Comparison of ENCODE assay signal across 1 cellular context in the genomic region with DNA sequence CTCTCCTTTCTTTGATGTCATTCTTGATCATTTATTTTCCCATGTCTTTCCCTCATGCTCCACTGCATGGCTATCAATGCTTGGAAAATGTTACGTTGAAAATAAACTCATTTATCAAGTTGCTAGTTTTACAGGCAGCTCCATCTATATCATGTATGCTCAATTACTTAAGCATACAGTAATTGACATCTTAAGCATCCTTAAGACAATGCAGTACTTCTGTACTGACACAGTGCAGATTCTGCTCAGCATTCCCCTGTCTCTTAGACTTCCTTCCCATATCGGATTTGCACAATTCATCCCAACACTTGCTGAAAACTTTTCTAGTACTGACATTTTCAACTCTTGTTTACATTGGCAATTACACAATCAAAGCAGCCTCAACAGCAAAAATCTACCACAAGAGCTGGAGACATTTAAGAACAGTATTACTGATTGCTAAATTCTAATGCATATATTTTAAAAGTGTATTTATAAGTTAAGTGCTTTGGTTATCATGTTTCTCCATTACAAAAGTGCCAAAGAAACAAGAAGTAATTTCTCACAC.
TF ChIP-seq lines count a peak whose summit lies in the region.

No MANE protein-coding gene starts in this region.

TF ChIP-seq in IMR-90, 13 proteins besides CTCF, POLR2A, EP300 and RAD21 (continued from another document):
- TF ChIP-seq, protein P1, sequence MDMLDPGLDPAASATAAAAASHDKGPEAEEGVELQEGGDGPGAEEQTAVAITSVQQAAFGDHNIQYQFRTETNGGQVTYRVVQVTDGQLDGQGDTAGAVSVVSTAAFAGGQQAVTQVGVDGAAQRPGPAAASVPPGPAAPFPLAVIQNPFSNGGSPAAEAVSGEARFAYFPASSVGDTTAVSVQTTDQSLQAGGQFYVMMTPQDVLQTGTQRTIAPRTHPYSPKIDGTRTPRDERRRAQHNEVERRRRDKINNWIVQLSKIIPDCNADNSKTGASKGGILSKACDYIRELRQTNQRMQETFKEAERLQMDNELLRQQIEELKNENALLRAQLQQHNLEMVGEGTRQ (IDR thresholded peaks at IDR 0.05; ENCODE audit: low read depth, low read length) = no peak
- no peak for TF ChIP-seq SMC3 (IDR thresholded peaks at IDR 0.05; ENCODE audit: low read depth, low read length)
- TF ChIP-seq FOS (IDR thresholded peaks at IDR 0.05; ENCODE audit: low read depth, low read length) = no peak
- TF ChIP-seq RFX5 (IDR thresholded peaks at IDR 0.05; ENCODE audit: low read depth, low read length) = no peak
